In the genomic region with DNA sequence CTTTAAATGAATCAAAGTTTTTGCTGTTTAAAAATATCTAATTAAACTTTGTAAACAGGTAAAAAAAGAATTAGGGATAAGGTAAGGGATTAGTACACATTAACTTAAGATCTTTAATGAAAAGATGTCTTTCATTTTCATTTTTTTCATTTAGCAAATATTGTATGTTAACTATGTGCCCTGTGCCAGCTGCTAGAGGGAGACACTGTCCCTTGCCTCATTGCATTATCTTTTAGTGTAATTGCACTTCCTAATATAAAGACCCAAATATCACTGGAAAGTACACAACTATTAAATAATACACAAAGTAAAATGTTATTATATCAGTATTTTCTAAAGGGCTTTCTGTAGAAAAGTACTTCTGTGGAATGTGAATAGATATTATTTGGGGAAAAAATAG, we compare ENCODE assay signal across 20 cellular contexts.
"Had no signal": no experiment of that assay in that cellular context is flagged by ENCODE, and none has a peak within 500 bp of the region (broad histone marks: within the 10 kb centered on the region; RNA-seq: fewer than 3 reads in every experiment).

No MANE protein-coding gene starts in this region.

- H3K27ac ChIP-seq: right atrium auricular region, skin epidermis, transverse colon, vagina had no signal

- H3K27ac Mint-ChIP-seq: activated B cell treated with CpG ODN at 0.5 μM for 24 hours; activated CD4-positive, alpha-beta T cell treated with anti-CD3 and anti-CD28 coated beads, Interleukin-2, amount 10 ng/mL, durations not matched to agents 24 days and 14 days; activated CD8-positive, alpha-beta T cell treated with anti-CD3 and anti-CD28 coated beads, Interleukin-2, amount 10 ng/mL, durations not matched to agents 7 days and 5 days; activated naive CD8-positive, alpha-beta T cell treated with anti-CD3 and anti-CD28 coated beads, Interleukin-2, amount 10 ng/mL, durations not matched to agents 7 days and 5 days; natural killer cell treated with Interleukin-12 subunit alpha and Interleukin-12 subunit beta and Interleukin-15 and Interleukin-18, amount 100 ng/mL, for 72 hours had no signal

- H3K4me3 ChIP-seq: right atrium auricular region, skin epidermis, transverse colon, vagina had no signal

- H3K27me3 Mint-ChIP-seq: activated B cell treated with CpG ODN at 0.5 μM for 24 hours; activated CD4-positive, alpha-beta T cell treated with anti-CD3 and anti-CD28 coated beads, Interleukin-2, amount 10 ng/mL, durations not matched to agents 24 days and 14 days; activated naive CD8-positive, alpha-beta T cell treated with anti-CD3 and anti-CD28 coated beads, Interleukin-2, amount 10 ng/mL, durations not matched to agents 7 days and 5 days; brain; central memory CD8-positive, alpha-beta T cell; natural killer cell treated with Interleukin-12 subunit alpha and Interleukin-12 subunit beta and Interleukin-15 and Interleukin-18, amount 100 ng/mL, for 72 hours had no signal

- DNase-seq: activated B cell treated with CpG ODN at 0.5 μM for 24 hours; activated CD4-positive, alpha-beta T cell treated with anti-CD3 and anti-CD28 coated beads, Interleukin-2, amount 10 ng/mL, durations not matched to agents 24 days and 14 days; activated CD8-positive, alpha-beta memory T cell treated with anti-CD3 and anti-CD28 coated beads, Interleukin-2, amount 50 U/mL, for 4 hours; activated CD8-positive, alpha-beta T cell treated with anti-CD3 and anti-CD28 coated beads, Interleukin-2, amount 10 ng/mL, durations not matched to agents 7 days and 5 days; activated naive CD8-positive, alpha-beta T cell treated with anti-CD3 and anti-CD28 coated beads, Interleukin-2, amount 10 ng/mL, durations not matched to agents 7 days and 5 days; dermis blood vessel endothelial cell; erythroblast; glutamatergic neuron; left ventricle myocardium superior; mesendoderm; stimulated activated CD4-positive, alpha-beta T cell treated with anti-CD3 and anti-CD28 coated beads, Interleukin-15, amount 100 ng/mL, for 24 hours; stimulated activated CD4-positive, alpha-beta T cell treated with anti-CD3 and anti-CD28 coated beads, Interleukin-4, amount 100 ng/mL, for 1 hour; stimulated activated naive CD4-positive, alpha-beta T cell treated with Interleukin-2 at 50 U/mL for 16 hours; transverse colon had no signal

- H3K9me3 Mint-ChIP-seq: activated B cell treated with CpG ODN at 0.5 μM for 24 hours; activated CD4-positive, alpha-beta T cell treated with anti-CD3 and anti-CD28 coated beads, Interleukin-2, amount 10 ng/mL, durations not matched to agents 24 days and 14 days; activated naive CD8-positive, alpha-beta T cell treated with anti-CD3 and anti-CD28 coated beads, Interleukin-2, amount 10 ng/mL, durations not matched to agents 7 days and 5 days; brain had no signal

- H3K9me3 ChIP-seq: right atrium auricular region, transverse colon, vagina had no signal

- H3K36me3 Mint-ChIP-seq: activated naive CD8-positive, alpha-beta T cell treated with anti-CD3 and anti-CD28 coated beads, Interleukin-2, amount 10 ng/mL, durations not matched to agents 7 days and 5 days; brain; natural killer cell treated with Interleukin-12 subunit alpha and Interleukin-12 subunit beta and Interleukin-15 and Interleukin-18, amount 100 ng/mL, for 72 hours had no signal

- H3K36me3 ChIP-seq: right atrium auricular region, transverse colon, vagina had no signal

- H3K27me3 ChIP-seq: right atrium auricular region, transverse colon, vagina had no signal

- H3K4me3 Mint-ChIP-seq: activated B cell treated with CpG ODN at 0.5 μM for 24 hours; activated CD4-positive, alpha-beta T cell treated with anti-CD3 and anti-CD28 coated beads, Interleukin-2, amount 10 ng/mL, durations not matched to agents 24 days and 14 days; activated CD8-positive, alpha-beta T cell treated with anti-CD3 and anti-CD28 coated beads, Interleukin-2, amount 10 ng/mL, durations not matched to agents 7 days and 5 days; activated naive CD8-positive, alpha-beta T cell treated with anti-CD3 and anti-CD28 coated beads, Interleukin-2, amount 10 ng/mL, durations not matched to agents 7 days and 5 days; brain; central memory CD8-positive, alpha-beta T cell; natural killer cell treated with Interleukin-12 subunit alpha and Interleukin-12 subunit beta and Interleukin-15 and Interleukin-18, amount 100 ng/mL, for 72 hours had no signal

- ATAC-seq: activated CD8-positive, alpha-beta T cell treated with anti-CD3 and anti-CD28 coated beads, Interleukin-2, amount 10 ng/mL, durations not matched to agents 7 days and 5 days; left ventricle myocardium superior; natural killer cell treated with Interleukin-12 subunit alpha and Interleukin-12 subunit beta and Interleukin-15 and Interleukin-18, amount 100 ng/mL, for 72 hours had no signal

- H3K4me1 Mint-ChIP-seq: activated B cell treated with CpG ODN at 0.5 μM for 24 hours; activated CD4-positive, alpha-beta T cell treated with anti-CD3 and anti-CD28 coated beads, Interleukin-2, amount 10 ng/mL, durations not matched to agents 24 days and 14 days; activated naive CD8-positive, alpha-beta T cell treated with anti-CD3 and anti-CD28 coated beads, Interleukin-2, amount 10 ng/mL, durations not matched to agents 7 days and 5 days; central memory CD8-positive, alpha-beta T cell had no signal

- H3K4me1 ChIP-seq: right atrium auricular region, transverse colon, vagina had no signal
